1 cellular context compared by ENCODE assay signal in the genomic region with DNA sequence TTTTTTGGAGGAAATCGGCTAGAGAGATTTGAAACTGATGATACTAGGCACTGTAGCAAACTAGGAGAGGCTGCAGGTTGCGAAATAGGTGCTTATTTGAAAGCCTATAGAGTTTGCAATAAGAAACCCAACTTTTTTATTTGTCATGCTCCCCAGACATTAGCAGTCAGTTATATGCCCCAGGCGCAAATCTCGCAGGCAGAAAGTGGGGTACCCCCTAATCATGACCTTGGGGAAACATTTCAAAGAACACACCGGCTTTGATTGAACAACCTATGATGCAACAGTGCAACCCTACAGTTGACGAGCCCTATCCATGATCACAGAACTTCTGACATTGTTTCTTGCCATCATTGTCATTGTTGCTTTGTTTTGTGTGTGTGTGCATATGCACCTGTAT.
TF ChIP-seq lines count a peak whose summit lies in the region.

No MANE protein-coding gene starts in this region.

TF ChIP-seq in HepG2, 621 proteins besides CTCF, POLR2A, EP300 and RAD21 (continued from another document):
- TF ChIP-seq, protein P1, sequence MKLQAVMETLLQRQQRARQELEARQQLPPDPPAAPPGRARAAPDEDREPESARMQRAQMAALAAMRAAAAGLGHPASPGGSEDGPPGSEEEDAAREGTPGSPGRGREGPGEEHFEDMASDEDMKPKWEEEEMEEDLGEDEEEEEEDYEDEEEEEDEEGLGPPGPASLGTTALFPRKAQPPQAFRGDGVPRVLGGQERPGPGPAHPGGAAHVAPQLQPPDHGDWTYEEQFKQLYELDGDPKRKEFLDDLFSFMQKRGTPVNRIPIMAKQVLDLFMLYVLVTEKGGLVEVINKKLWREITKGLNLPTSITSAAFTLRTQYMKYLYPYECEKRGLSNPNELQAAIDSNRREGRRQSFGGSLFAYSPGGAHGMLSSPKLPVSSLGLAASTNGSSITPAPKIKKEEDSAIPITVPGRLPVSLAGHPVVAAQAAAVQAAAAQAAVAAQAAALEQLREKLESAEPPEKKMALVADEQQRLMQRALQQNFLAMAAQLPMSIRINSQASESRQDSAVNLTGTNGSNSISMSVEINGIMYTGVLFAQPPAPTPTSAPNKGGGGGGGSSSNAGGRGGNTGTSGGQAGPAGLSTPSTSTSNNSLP (IDR thresholded peaks at IDR 0.05; ENCODE audit: low read depth, low read length): peak; percentile 13; the same call in 1 of the 2 replicates
- TF ChIP-seq, protein P2, sequence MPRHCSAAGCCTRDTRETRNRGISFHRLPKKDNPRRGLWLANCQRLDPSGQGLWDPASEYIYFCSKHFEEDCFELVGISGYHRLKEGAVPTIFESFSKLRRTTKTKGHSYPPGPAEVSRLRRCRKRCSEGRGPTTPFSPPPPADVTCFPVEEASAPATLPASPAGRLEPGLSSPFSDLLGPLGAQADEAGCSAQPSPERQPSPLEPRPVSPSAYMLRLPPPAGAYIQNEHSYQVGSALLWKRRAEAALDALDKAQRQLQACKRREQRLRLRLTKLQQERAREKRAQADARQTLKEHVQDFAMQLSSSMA (CRISPR knock-in tag; IDR thresholded peaks at IDR 0.05): no peak
- TF ChIP-seq TARDBP (CRISPR knock-in tag; IDR thresholded peaks at IDR 0.05): 0 out of 2 replicates have a peak, but pooled peaks have one; percentile 32
- TF ChIP-seq SOX13 (IDR thresholded peaks at IDR 0.05): no peak
- peak in 1 of 2 experiments; percentile 71; a peak in 2 of 4 replicates for TF ChIP-seq SOX13 (CRISPR knock-in tag; conservative IDR thresholded peaks at IDR 0.05 in 1 of 2, IDR thresholded peaks at IDR 0.05 in 1 of 2)
- TF ChIP-seq, protein P3, sequence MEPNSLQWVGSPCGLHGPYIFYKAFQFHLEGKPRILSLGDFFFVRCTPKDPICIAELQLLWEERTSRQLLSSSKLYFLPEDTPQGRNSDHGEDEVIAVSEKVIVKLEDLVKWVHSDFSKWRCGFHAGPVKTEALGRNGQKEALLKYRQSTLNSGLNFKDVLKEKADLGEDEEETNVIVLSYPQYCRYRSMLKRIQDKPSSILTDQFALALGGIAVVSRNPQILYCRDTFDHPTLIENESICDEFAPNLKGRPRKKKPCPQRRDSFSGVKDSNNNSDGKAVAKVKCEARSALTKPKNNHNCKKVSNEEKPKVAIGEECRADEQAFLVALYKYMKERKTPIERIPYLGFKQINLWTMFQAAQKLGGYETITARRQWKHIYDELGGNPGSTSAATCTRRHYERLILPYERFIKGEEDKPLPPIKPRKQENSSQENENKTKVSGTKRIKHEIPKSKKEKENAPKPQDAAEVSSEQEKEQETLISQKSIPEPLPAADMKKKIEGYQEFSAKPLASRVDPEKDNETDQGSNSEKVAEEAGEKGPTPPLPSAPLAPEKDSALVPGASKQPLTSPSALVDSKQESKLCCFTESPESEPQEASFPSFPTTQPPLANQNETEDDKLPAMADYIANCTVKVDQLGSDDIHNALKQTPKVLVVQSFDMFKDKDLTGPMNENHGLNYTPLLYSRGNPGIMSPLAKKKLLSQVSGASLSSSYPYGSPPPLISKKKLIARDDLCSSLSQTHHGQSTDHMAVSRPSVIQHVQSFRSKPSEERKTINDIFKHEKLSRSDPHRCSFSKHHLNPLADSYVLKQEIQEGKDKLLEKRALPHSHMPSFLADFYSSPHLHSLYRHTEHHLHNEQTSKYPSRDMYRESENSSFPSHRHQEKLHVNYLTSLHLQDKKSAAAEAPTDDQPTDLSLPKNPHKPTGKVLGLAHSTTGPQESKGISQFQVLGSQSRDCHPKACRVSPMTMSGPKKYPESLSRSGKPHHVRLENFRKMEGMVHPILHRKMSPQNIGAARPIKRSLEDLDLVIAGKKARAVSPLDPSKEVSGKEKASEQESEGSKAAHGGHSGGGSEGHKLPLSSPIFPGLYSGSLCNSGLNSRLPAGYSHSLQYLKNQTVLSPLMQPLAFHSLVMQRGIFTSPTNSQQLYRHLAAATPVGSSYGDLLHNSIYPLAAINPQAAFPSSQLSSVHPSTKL (CRISPR knock-in tag; IDR thresholded peaks at IDR 0.05): peak; percentile 25; the same call in 1 of the 2 replicates
- peak; percentile 71 for TF ChIP-seq TCF7 (IDR thresholded peaks at IDR 0.05; ENCODE audit: low read depth)
- TF ChIP-seq CEBPG (CRISPR knock-in tag; IDR thresholded peaks at IDR 0.05): peak; percentile 90
- no peak for TF ChIP-seq NR3C1 (CRISPR knock-in tag; IDR thresholded peaks at IDR 0.05)
- TF ChIP-seq GFI1 (CRISPR knock-in tag; IDR thresholded peaks at IDR 0.05; ENCODE audit: borderline replicate concordance): peak; percentile 53; the same call in 1 of the 2 replicates
- TF ChIP-seq NR2F1 (CRISPR knock-in tag; IDR thresholded peaks at IDR 0.05): peak in 1 of 2 experiments; percentile 53; a peak in 1 of 4 replicates
- peak; percentile 82 for TF ChIP-seq CEBPB (IDR thresholded peaks at IDR 0.05; ENCODE audit: borderline replicate concordance, low read depth, low read length)
- no peak for TF ChIP-seq SOX6 (IDR thresholded peaks at IDR 0.05)
- peak; percentile 77 for TF ChIP-seq SOX6 (CRISPR knock-in tag; IDR thresholded peaks at IDR 0.05)
- 0 out of 2 replicates have a peak, but pooled peaks have one; percentile 8 for TF ChIP-seq FOXA3 (CRISPR knock-in tag; IDR thresholded peaks at IDR 0.05)
- peak; percentile 65; the same call in 1 of the 2 replicates for TF ChIP-seq SOX5 (CRISPR knock-in tag; IDR thresholded peaks at IDR 0.05; ENCODE audit: borderline replicate concordance)
- peak; percentile 23; the same call in 1 of the 2 replicates for TF ChIP-seq ATF7 (IDR thresholded peaks at IDR 0.05)
- no peak for TF ChIP-seq ATF7 (CRISPR knock-in tag; IDR thresholded peaks at IDR 0.05)
